ENCODE assay signal across 21 cellular contexts in genomic region chr10:52561322-52561721, GRCh38.
A peak's percentile ranks its signal among the peaks of the same experiment; 100 is the strongest.
DNase-seq lines count a peak whose midpoint lies in the region; ATAC-seq, FAIRE-seq and TF ChIP-seq lines count a peak whose summit lies in the region.
"Had no signal": no experiment of that assay in that cellular context is flagged by ENCODE, and none has a peak within 500 bp of the region (broad histone marks: within the 10 kb centered on the region; RNA-seq: fewer than 3 reads in every experiment).

No MANE protein-coding gene starts in this region.

- H3K9ac ChIP-seq in HepG2 (ENCODE audit: insufficient read depth, low read depth, low read length) (no peak overlapping the region), HCT116 (ENCODE audit: low read length) (no peak overlapping the region)
- H3K9ac ChIP-seq: BLaER1 had no signal

- DNase-seq in HepG2 (ENCODE audit: low spot score): no peak
- no peak for DNase-seq in right lobe of liver
- no peak for DNase-seq in HCT116 (ENCODE audit: low read depth, low spot score)
- no peak for DNase-seq in Panc1 (ENCODE audit: low read depth, low spot score)
- no peak for DNase-seq in DMS114 treated with DMSO at 0.1 percent for 48 hours (lab: John Stamatoyannopoulos, UW; ENCODE audit: unreplicated experiment)
- no peak for DNase-seq in H4 (ENCODE audit: low spot score)
- DNase-seq: ACHN; BE2C; C1 segment of cervical spinal cord; CD4-positive, alpha-beta memory T cell; CD4-positive, CD25-positive, alpha-beta regulatory T cell; CD8-positive, alpha-beta memory T cell; COR-L47; DMS 273 treated with DMSO at 0.1 percent for 48 hours; DMS79 treated with DMSO at 0.1 percent for 48 hours; GF-D8 had no signal

- H3K4me1 ChIP-seq in HepG2 (ENCODE audit: insufficient read depth, low read length) (no peaks in the 10 kb centered on the region), right lobe of liver (no peaks in the 10 kb centered on the region), HCT116 (ENCODE audit: control insufficient read depth in 1 of 2, insufficient read depth in 2 of 2, low read length in 2 of 2) (no peaks in the 10 kb centered on the region; a peak in 2 of 4 replicates), Panc1 (ENCODE audit: control insufficient read depth, insufficient read depth, low read length) (peaks cover 5% of the 10 kb centered on the region; the same call in 1 of the 2 replicates)
- H3K4me1 ChIP-seq: BE2C, BLaER1 had no signal

- WGBS in HepG2 (ENCODE audit: low lambda C conversion rate): 82% methylated on average over 3 of the region's 3 CpGs
- 63% methylated on average over 3 of the region's 3 CpGs for WGBS in right lobe of liver (ENCODE audit: insufficient coverage, low coverage, low lambda C conversion rate, missing lambda C conversion rate)

- RAD21 ChIA-PET in HCT116 (lab: Charles Lee; ENCODE audit: low non-redundant PET in 1 of 2, low total read pairs in 2 of 2, uncharacterized antibody in 2 of 2, unreplicated experiment in 2 of 2): no interaction called here

- H3K9me2 ChIP-seq in HCT116 (ENCODE audit: insufficient read depth): no peaks in the 10 kb centered on the region

- FAIRE-seq in HepG2 (lab: Jason Lieb, UNC): no peak
- FAIRE-seq: G401.6, GM12891, GM19239 had no signal

- H3K4me3 ChIP-seq in HepG2 (replicated peaks in 1 of 3; ENCODE audit: insufficient read depth in 1 of 3, low read depth in 2 of 3, low read length in 3 of 3): no peak overlapping the region
- no peak overlapping the region for H3K4me3 ChIP-seq in right lobe of liver
- no peak overlapping the region for H3K4me3 ChIP-seq in HCT116 (replicated peaks in 1 of 2; ENCODE audit: low read depth in 1 of 2, low read length in 2 of 2)
- no peak overlapping the region for H3K4me3 ChIP-seq in Panc1 (ENCODE audit: low read depth in 2 of 2, low read length in 2 of 2)
- H3K4me3 ChIP-seq: BLaER1 had no signal

- TF ChIP-seq POLR2A in HepG2 (IDR thresholded peaks at IDR 0.05; ENCODE audit: insufficient read depth in 1 of 2, low read depth in 2 of 2, low read length in 2 of 2): no peak
- TF ChIP-seq POLR2A in right lobe of liver (IDR thresholded peaks at IDR 0.05): no peak
- no peak for TF ChIP-seq POLR2A in HCT116 (IDR thresholded peaks at IDR 0.05; ENCODE audit: borderline replicate concordance, extremely low read depth, insufficient read depth, insufficient read length)

- TF ChIP-seq CTCF in HepG2 (CRISPR knock-in tag; IDR thresholded peaks at IDR 0.05): no peak
- no peak for TF ChIP-seq CTCF in right lobe of liver (IDR thresholded peaks at IDR 0.05)
- TF ChIP-seq CTCF in HCT116 (IDR thresholded peaks at IDR 0.05 in 2 of 3, conservative IDR thresholded peaks at IDR 0.05 in 1 of 3; ENCODE audit: borderline replicate concordance in 1 of 3, insufficient read depth in 1 of 3, low read depth in 2 of 3, low read length in 2 of 3): no peak
- no peak for TF ChIP-seq CTCF in Panc1 (IDR thresholded peaks at IDR 0.05)

- H3K79me2 ChIP-seq in HepG2 (ENCODE audit: insufficient read depth, low read length): no peaks in the 10 kb centered on the region
- H3K79me2 ChIP-seq in HCT116 (ENCODE audit: insufficient read depth, low read length): no peaks in the 10 kb centered on the region

- TF ChIP-seq RAD21 in HepG2 (CRISPR knock-in tag; IDR thresholded peaks at IDR 0.05) (no peak), HCT116 (IDR thresholded peaks at IDR 0.05; ENCODE audit: low read depth) (no peak)

- ATAC-seq in HepG2: no peak
- no peak for ATAC-seq in right lobe of liver
- ATAC-seq in HCT116: no peak
- no peak for ATAC-seq in Panc1

- TF ChIP-seq EP300 in HepG2 (IDR thresholded peaks at IDR 0.05; ENCODE audit: low read depth in 2 of 2, low read length in 2 of 2): no peak
- TF ChIP-seq EP300 in HepG2 (CRISPR knock-in tag; IDR thresholded peaks at IDR 0.05; ENCODE audit: borderline replicate concordance): no peak

- no peaks in the 10 kb centered on the region for H4K20me1 ChIP-seq in HepG2 (ENCODE audit: insufficient read depth, low read length)
- H4K20me1 ChIP-seq in HCT116 (ENCODE audit: insufficient read depth): no peaks in the 10 kb centered on the region
- H4K20me1 ChIP-seq: BLaER1 had no signal

- H3K4me2 ChIP-seq in HepG2 (ENCODE audit: low read depth, low read length) (no peak overlapping the region), HCT116 (ENCODE audit: low read length) (no peak overlapping the region)
- H3K4me2 ChIP-seq: BLaER1 had no signal

- H3K27me3 ChIP-seq in HepG2 (ENCODE audit: control insufficient read depth in 1 of 2, insufficient read depth in 2 of 2, low read length in 2 of 2): no peaks in the 10 kb centered on the region
- H3K27me3 ChIP-seq in right lobe of liver: no peaks in the 10 kb centered on the region
- no peaks in the 10 kb centered on the region for H3K27me3 ChIP-seq in HCT116 (ENCODE audit: insufficient read depth, low read length)
- H3K27me3 ChIP-seq in Panc1 (ENCODE audit: control insufficient read depth, insufficient read depth, low read length): no peaks in the 10 kb centered on the region
- H3K27me3 ChIP-seq: BE2C, BLaER1 had no signal

- CTCF ChIA-PET in HepG2 (lab: Yijun Ruan, JAX; ENCODE audit: low intra/inter-chr PET ratio, low total read pairs): no interaction called here
- CTCF ChIA-PET in HCT116 (lab: Charles Lee): no interaction called here
- CTCF ChIA-PET in Panc1 (lab: Charles Lee): no interaction called here

- intact Hi-C loops in HepG2 (cut with micrococcal nuclease; ENCODE audit: unreplicated experiment): no loop called here
- intact Hi-C loops in right lobe of liver (cut with DNase I): no loop called here
- intact Hi-C loops in HCT116 (cut with micrococcal nuclease): no loop called here
- intact Hi-C loops in Panc1 (cut with micrococcal nuclease; ENCODE audit: unreplicated experiment): loop anchor here (10.0 kb wide), 1 partner anchor 67 kb away; no protein-coding TSS in a partner anchor

- in situ Hi-C loops in HepG2 (cut with HindIII; ENCODE audit: extremely low pct_ligation_motif_present, low pct_unique_long_range_greater_than_20kb) (loop anchor here (10.0 kb wide), 1 partner anchor 247 kb away; the partner anchor contains the start of gene DKK1), Panc1 (cut with HindIII; ENCODE audit: low pct_unique_long_range_greater_than_20kb, low sequenced_read_pairs) (no loop called here)

- POLR2A ChIA-PET in HepG2 (lab: Yijun Ruan, JAX) (no interaction called here), HCT116 (lab: Charles Lee) (interaction anchor here (2.3 kb wide), 1 partner anchor 247 kb away, joined by 8 read pairs; the partner anchor contains the start of gene DKK1), Panc1 (lab: Charles Lee) (no interaction called here)

- no peak overlapping the region for H2AFZ ChIP-seq in HepG2 (ENCODE audit: low read length)
- H2AFZ ChIP-seq in HCT116 (ENCODE audit: low read depth, low read length, poor library complexity, severe bottlenecking): peak overlapping the region; percentile 70

- no peaks in the 10 kb centered on the region for H3K36me3 ChIP-seq in HepG2 (replicated peaks in 1 of 2; ENCODE audit: control insufficient read depth in 1 of 2, insufficient read depth in 2 of 2, low read length in 2 of 2)
- no peaks in the 10 kb centered on the region for H3K36me3 ChIP-seq in right lobe of liver
- H3K36me3 ChIP-seq in HCT116 (ENCODE audit: control insufficient read depth in 1 of 2, insufficient read depth in 2 of 2, low read length in 2 of 2): no peaks in the 10 kb centered on the region
- H3K36me3 ChIP-seq in Panc1 (ENCODE audit: control insufficient read depth, insufficient read depth, low read length): no peaks in the 10 kb centered on the region
- H3K36me3 ChIP-seq: BE2C, BLaER1 had no signal

- H3K9me3 ChIP-seq in HepG2 (ENCODE audit: low read length) (no peaks in the 10 kb centered on the region), right lobe of liver (no peaks in the 10 kb centered on the region), HCT116 (ENCODE audit: control insufficient read depth in 1 of 2, insufficient read depth in 1 of 2, low read depth in 1 of 2, low read length in 2 of 2) (no peaks in the 10 kb centered on the region), Panc1 (ENCODE audit: control insufficient read depth, insufficient read depth, low read depth, low read length) (peaks cover 14% of the 10 kb centered on the region; the same call in 1 of the 2 replicates)
- H3K9me3 ChIP-seq: BE2C, BLaER1 had no signal

- no peak overlapping the region for H3K27ac ChIP-seq in HepG2 (ENCODE audit: extremely low read length, insufficient read depth, low read length)
- H3K27ac ChIP-seq in right lobe of liver: no peak overlapping the region
- H3K27ac ChIP-seq in HCT116 (ENCODE audit: low read depth, low read length): no peak overlapping the region
- peak overlapping the region; percentile 56; the same call in 1 of the 2 replicates for H3K27ac ChIP-seq in Panc1 (ENCODE audit: low read length)
- H3K27ac ChIP-seq: 22Rv1, BLaER1 had no signal

- BruUV-seq in HepG2 (replicated peaks; lab: Mats Ljungman, UMichigan): no TSS peak
- BruUV-seq in HCT116 (replicated peaks; lab: Mats Ljungman, UMichigan): no TSS peak
- BruUV-seq in Panc1 (replicated peaks; lab: Mats Ljungman, UMichigan): no TSS peak

TF ChIP-seq in HepG2, 621 proteins besides CTCF, POLR2A, EP300 and RAD21:
- TF ChIP-seq ELF3 (CRISPR knock-in tag; IDR thresholded peaks at IDR 0.05) (no peak), ZFP36L1 (CRISPR knock-in tag; IDR thresholded peaks at IDR 0.05) (no peak), FOXK2 (IDR thresholded peaks at IDR 0.05) (no peak), MAFF (IDR thresholded peaks at IDR 0.05; ENCODE audit: low read depth, low read length) (peak; percentile 51), MAFK (conservative IDR thresholded peaks at IDR 0.05 in 1 of 2, IDR thresholded peaks at IDR 0.05 in 1 of 2; ENCODE audit: low read length in 2 of 2) (peak; percentile 57 to 73)
TF ChIP-seq in HepG2: peak in this region for 2.

TF ChIP-seq in HCT116, 20 proteins besides CTCF, POLR2A, EP300 and RAD21 (continues in another document):
- TF ChIP-seq YY1 (IDR thresholded peaks at IDR 0.05; ENCODE audit: extremely low read depth, insufficient replicate concordance, low read depth, low read length) (no peak), FOSL1 (IDR thresholded peaks at IDR 0.05; ENCODE audit: low read depth) (no peak), CBX3 (IDR thresholded peaks at IDR 0.05; ENCODE audit: low read depth) (no peak), ZNF274 (IDR thresholded peaks at IDR 0.05; ENCODE audit: low read depth, low read length) (no peak)
